ENCODE assay signal across 1 cellular context in the genomic region with DNA sequence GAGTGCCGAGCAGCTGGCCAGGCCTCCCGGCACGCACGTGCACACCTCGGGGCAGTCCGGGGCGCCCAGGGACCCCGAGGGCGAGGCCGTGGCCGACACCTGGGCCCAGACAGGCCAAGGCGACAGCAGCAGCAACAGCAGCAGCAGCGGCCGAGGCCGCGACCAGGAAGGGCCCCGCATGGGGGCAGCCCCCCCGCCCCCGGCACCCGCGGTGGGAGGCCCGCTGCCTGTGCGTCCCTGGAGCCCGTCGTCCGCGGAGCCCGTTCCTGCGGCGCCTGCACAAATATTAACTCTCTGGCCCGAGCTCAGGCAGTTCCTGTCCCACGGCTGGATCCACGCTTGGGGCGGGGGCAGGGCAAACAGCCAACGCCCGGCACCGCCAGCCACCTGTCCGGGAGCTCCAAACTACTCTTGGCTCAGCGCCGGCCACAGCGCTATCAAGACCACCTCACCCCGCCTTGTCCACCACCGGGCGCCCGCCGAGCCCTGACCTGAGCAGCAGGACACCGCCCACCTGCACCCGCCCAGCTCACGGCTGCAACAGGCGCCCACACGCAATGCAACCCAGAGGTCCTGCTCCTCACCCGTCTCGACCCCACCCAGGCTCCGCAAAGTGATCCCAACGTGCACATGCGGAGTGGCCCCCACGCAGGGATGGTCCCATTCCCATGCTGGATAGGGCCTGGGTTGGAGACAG.
TF ChIP-seq lines count a peak whose summit lies in the region.

A gene with protein sequence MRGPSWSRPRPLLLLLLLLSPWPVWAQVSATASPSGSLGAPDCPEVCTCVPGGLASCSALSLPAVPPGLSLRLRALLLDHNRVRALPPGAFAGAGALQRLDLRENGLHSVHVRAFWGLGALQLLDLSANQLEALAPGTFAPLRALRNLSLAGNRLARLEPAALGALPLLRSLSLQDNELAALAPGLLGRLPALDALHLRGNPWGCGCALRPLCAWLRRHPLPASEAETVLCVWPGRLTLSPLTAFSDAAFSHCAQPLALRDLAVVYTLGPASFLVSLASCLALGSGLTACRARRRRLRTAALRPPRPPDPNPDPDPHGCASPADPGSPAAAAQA (minus strand): TSS at position 288 of the 697 bp plus-strand sequence. CDS start 108 bp downstream, at position 180.

TF ChIP-seq in HEK293, 187 proteins besides CTCF, POLR2A, EP300 and RAD21 (continued from another document and continues in another):
- TF ChIP-seq, protein P1, sequence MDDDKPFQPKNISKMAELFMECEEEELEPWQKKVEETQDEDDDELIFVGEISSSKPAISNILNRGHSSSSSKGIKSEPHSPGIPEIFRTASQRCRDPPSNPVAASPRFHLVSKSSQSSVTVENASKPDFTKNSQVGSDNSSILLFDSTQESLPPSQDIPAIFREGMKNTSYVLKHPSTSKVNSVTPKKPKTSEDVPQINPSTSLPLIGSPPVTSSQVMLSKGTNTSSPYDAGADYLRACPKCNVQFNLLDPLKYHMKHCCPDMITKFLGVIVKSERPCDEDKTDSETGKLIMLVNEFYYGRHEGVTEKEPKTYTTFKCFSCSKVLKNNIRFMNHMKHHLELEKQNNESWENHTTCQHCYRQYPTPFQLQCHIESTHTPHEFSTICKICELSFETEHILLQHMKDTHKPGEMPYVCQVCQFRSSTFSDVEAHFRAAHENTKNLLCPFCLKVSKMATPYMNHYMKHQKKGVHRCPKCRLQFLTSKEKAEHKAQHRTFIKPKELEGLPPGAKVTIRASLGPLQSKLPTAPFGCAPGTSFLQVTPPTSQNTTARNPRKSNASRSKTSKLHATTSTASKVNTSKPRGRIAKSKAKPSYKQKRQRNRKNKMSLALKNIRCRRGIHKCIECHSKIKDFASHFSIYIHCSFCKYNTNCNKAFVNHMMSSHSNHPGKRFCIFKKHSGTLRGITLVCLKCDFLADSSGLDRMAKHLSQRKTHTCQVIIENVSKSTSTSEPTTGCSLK (tag by site-specific recombination; IDR thresholded peaks at IDR 0.05) = no peak
- no peak for TF ChIP-seq ZNF670 (tag by site-specific recombination; IDR thresholded peaks at IDR 0.05; ENCODE audit: low read depth)
- TF ChIP-seq ZNF837 (tag by site-specific recombination; IDR thresholded peaks at IDR 0.05) = no peak
- no peak for TF ChIP-seq MEIS1 (CRISPR knock-in tag; IDR thresholded peaks at IDR 0.05; ENCODE audit: borderline replicate concordance)
- TF ChIP-seq ZNF707 (tag by site-specific recombination; IDR thresholded peaks at IDR 0.05) = no peak
- no peak for TF ChIP-seq TCF7L2 (IDR thresholded peaks at IDR 0.05; ENCODE audit: borderline replicate concordance, low read depth, low read length)
- no peak for TF ChIP-seq ZFP69B (tag by site-specific recombination; IDR thresholded peaks at IDR 0.05)
- TF ChIP-seq ZNF2 (tag by site-specific recombination; IDR thresholded peaks at IDR 0.05) = 0 out of 2 replicates have a peak, but pooled peaks have one; percentile 32
- TF ChIP-seq, protein P2, sequence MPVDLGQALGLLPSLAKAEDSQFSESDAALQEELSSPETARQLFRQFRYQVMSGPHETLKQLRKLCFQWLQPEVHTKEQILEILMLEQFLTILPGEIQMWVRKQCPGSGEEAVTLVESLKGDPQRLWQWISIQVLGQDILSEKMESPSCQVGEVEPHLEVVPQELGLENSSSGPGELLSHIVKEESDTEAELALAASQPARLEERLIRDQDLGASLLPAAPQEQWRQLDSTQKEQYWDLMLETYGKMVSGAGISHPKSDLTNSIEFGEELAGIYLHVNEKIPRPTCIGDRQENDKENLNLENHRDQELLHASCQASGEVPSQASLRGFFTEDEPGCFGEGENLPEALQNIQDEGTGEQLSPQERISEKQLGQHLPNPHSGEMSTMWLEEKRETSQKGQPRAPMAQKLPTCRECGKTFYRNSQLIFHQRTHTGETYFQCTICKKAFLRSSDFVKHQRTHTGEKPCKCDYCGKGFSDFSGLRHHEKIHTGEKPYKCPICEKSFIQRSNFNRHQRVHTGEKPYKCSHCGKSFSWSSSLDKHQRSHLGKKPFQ (tag by site-specific recombination; IDR thresholded peaks at IDR 0.05) = no peak
- no peak for TF ChIP-seq ZNF311 (tag by site-specific recombination; IDR thresholded peaks at IDR 0.05; ENCODE audit: borderline replicate concordance)
- no peak for TF ChIP-seq ZFP41 (tag by site-specific recombination; IDR thresholded peaks at IDR 0.05; ENCODE audit: borderline replicate concordance)
- TF ChIP-seq KLF8 (tag by site-specific recombination; IDR thresholded peaks at IDR 0.05) = peak; percentile 61; the same call in 1 of the 2 replicates
- no peak for TF ChIP-seq ZNF24 (tag by site-specific recombination; IDR thresholded peaks at IDR 0.05)
- TF ChIP-seq ZNF544 (tag by site-specific recombination; IDR thresholded peaks at IDR 0.05) = no peak
- TF ChIP-seq, protein P3, sequence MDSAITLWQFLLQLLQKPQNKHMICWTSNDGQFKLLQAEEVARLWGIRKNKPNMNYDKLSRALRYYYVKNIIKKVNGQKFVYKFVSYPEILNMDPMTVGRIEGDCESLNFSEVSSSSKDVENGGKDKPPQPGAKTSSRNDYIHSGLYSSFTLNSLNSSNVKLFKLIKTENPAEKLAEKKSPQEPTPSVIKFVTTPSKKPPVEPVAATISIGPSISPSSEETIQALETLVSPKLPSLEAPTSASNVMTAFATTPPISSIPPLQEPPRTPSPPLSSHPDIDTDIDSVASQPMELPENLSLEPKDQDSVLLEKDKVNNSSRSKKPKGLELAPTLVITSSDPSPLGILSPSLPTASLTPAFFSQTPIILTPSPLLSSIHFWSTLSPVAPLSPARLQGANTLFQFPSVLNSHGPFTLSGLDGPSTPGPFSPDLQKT (IDR thresholded peaks at IDR 0.05; ENCODE audit: borderline replicate concordance, low read depth, low read length) = no peak
- TF ChIP-seq, protein P4, sequence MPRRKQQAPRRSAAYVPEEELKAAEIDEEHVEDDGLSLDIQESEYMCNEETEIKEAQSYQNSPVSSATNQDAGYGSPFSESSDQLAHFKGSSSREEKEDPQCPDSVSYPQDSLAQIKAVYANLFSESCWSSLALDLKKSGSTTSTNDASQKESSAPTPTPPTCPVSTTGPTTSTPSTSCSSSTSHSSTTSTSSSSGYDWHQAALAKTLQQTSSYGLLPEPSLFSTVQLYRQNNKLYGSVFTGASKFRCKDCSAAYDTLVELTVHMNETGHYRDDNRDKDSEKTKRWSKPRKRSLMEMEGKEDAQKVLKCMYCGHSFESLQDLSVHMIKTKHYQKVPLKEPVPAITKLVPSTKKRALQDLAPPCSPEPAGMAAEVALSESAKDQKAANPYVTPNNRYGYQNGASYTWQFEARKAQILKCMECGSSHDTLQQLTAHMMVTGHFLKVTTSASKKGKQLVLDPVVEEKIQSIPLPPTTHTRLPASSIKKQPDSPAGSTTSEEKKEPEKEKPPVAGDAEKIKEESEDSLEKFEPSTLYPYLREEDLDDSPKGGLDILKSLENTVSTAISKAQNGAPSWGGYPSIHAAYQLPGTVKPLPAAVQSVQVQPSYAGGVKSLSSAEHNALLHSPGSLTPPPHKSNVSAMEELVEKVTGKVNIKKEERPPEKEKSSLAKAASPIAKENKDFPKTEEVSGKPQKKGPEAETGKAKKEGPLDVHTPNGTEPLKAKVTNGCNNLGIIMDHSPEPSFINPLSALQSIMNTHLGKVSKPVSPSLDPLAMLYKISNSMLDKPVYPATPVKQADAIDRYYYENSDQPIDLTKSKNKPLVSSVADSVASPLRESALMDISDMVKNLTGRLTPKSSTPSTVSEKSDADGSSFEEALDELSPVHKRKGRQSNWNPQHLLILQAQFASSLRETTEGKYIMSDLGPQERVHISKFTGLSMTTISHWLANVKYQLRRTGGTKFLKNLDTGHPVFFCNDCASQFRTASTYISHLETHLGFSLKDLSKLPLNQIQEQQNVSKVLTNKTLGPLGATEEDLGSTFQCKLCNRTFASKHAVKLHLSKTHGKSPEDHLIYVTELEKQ (tag by site-specific recombination; IDR thresholded peaks at IDR 0.05; ENCODE audit: borderline replicate concordance) = no peak
- TF ChIP-seq MYNN (tag by site-specific recombination; IDR thresholded peaks at IDR 0.05; ENCODE audit: borderline replicate concordance) = no peak
- TF ChIP-seq ZNF23 (tag by site-specific recombination; IDR thresholded peaks at IDR 0.05; ENCODE audit: borderline replicate concordance) = no peak
- TF ChIP-seq, protein P5, sequence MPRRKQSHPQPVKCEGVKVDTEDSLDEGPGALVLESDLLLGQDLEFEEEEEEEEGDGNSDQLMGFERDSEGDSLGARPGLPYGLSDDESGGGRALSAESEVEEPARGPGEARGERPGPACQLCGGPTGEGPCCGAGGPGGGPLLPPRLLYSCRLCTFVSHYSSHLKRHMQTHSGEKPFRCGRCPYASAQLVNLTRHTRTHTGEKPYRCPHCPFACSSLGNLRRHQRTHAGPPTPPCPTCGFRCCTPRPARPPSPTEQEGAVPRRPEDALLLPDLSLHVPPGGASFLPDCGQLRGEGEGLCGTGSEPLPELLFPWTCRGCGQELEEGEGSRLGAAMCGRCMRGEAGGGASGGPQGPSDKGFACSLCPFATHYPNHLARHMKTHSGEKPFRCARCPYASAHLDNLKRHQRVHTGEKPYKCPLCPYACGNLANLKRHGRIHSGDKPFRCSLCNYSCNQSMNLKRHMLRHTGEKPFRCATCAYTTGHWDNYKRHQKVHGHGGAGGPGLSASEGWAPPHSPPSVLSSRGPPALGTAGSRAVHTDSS (tag by site-specific recombination; IDR thresholded peaks at IDR 0.05) = no peak
- TF ChIP-seq ZNF155 (tag by site-specific recombination; IDR thresholded peaks at IDR 0.05) = no peak
- no peak for TF ChIP-seq ZNF530 (tag by site-specific recombination; IDR thresholded peaks at IDR 0.05; ENCODE audit: low read depth)
- TF ChIP-seq, protein P6, sequence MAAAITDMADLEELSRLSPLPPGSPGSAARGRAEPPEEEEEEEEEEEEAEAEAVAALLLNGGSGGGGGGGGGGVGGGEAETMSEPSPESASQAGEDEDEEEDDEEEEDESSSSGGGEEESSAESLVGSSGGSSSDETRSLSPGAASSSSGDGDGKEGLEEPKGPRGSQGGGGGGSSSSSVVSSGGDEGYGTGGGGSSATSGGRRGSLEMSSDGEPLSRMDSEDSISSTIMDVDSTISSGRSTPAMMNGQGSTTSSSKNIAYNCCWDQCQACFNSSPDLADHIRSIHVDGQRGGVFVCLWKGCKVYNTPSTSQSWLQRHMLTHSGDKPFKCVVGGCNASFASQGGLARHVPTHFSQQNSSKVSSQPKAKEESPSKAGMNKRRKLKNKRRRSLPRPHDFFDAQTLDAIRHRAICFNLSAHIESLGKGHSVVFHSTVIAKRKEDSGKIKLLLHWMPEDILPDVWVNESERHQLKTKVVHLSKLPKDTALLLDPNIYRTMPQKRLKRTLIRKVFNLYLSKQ (tag by site-specific recombination; IDR thresholded peaks at IDR 0.05; ENCODE audit: borderline replicate concordance) = no peak
- TF ChIP-seq, protein P7, sequence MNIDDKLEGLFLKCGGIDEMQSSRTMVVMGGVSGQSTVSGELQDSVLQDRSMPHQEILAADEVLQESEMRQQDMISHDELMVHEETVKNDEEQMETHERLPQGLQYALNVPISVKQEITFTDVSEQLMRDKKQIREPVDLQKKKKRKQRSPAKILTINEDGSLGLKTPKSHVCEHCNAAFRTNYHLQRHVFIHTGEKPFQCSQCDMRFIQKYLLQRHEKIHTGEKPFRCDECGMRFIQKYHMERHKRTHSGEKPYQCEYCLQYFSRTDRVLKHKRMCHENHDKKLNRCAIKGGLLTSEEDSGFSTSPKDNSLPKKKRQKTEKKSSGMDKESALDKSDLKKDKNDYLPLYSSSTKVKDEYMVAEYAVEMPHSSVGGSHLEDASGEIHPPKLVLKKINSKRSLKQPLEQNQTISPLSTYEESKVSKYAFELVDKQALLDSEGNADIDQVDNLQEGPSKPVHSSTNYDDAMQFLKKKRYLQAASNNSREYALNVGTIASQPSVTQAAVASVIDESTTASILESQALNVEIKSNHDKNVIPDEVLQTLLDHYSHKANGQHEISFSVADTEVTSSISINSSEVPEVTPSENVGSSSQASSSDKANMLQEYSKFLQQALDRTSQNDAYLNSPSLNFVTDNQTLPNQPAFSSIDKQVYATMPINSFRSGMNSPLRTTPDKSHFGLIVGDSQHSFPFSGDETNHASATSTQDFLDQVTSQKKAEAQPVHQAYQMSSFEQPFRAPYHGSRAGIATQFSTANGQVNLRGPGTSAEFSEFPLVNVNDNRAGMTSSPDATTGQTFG (tag by site-specific recombination; IDR thresholded peaks at IDR 0.05; ENCODE audit: borderline replicate concordance) = no peak
- TF ChIP-seq, protein P8, sequence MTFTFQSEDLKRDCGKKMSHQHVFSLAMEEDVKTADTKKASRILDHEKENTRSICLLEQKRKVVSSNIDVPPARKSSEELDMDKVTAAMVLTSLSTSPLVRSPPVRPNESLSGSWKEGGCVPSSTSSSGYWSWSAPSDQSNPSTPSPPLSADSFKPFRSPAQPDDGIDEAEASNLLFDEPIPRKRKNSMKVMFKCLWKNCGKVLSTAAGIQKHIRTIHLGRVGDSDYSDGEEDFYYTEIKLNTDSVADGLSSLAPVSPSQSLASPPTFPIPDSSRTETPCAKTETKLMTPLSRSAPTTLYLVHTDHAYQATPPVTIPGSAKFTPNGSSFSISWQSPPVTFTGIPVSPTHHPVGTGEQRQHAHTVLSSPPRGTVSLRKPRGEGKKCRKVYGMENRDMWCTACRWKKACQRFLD (tag by site-specific recombination; IDR thresholded peaks at IDR 0.05) = no peak
- no peak for TF ChIP-seq ZNF791 (tag by site-specific recombination; IDR thresholded peaks at IDR 0.05)
- no peak for TF ChIP-seq ZNF830 (tag by site-specific recombination; IDR thresholded peaks at IDR 0.05; ENCODE audit: low read depth)
- TF ChIP-seq, protein P9, sequence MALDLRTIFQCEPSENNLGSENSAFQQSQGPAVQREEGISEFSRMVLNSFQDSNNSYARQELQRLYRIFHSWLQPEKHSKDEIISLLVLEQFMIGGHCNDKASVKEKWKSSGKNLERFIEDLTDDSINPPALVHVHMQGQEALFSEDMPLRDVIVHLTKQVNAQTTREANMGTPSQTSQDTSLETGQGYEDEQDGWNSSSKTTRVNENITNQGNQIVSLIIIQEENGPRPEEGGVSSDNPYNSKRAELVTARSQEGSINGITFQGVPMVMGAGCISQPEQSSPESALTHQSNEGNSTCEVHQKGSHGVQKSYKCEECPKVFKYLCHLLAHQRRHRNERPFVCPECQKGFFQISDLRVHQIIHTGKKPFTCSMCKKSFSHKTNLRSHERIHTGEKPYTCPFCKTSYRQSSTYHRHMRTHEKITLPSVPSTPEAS (tag by site-specific recombination; IDR thresholded peaks at IDR 0.05) = no peak
- TF ChIP-seq ZNF366 (tag by site-specific recombination; conservative IDR thresholded peaks at IDR 0.05) = no peak
- no peak for TF ChIP-seq ZNF274 (IDR thresholded peaks at IDR 0.05; ENCODE audit: low read length)
- no peak for TF ChIP-seq ZNF274 (tag by site-specific recombination; IDR thresholded peaks at IDR 0.05; ENCODE audit: borderline replicate concordance)
- TF ChIP-seq ZNF529 (tag by site-specific recombination; IDR thresholded peaks at IDR 0.05; ENCODE audit: insufficient replicate concordance) = no peak
- TF ChIP-seq ZNF510 (tag by site-specific recombination; IDR thresholded peaks at IDR 0.05; ENCODE audit: insufficient replicate concordance) = no peak
- TF ChIP-seq ZNF132 (tag by site-specific recombination; IDR thresholded peaks at IDR 0.05; ENCODE audit: borderline replicate concordance) = no peak
- TF ChIP-seq ZNF169 (tag by site-specific recombination; IDR thresholded peaks at IDR 0.05) = no peak
- no peak for TF ChIP-seq ZNF548 (tag by site-specific recombination; IDR thresholded peaks at IDR 0.05)
- no peak for TF ChIP-seq ZNF514 (tag by site-specific recombination; IDR thresholded peaks at IDR 0.05)
- TF ChIP-seq ZNF202 (tag by site-specific recombination; IDR thresholded peaks at IDR 0.05; ENCODE audit: borderline replicate concordance) = no peak
- TF ChIP-seq ZNF239 (tag by site-specific recombination; IDR thresholded peaks at IDR 0.05) = no peak
